ENCODE assay signal across 1 cellular context in the genomic region with DNA sequence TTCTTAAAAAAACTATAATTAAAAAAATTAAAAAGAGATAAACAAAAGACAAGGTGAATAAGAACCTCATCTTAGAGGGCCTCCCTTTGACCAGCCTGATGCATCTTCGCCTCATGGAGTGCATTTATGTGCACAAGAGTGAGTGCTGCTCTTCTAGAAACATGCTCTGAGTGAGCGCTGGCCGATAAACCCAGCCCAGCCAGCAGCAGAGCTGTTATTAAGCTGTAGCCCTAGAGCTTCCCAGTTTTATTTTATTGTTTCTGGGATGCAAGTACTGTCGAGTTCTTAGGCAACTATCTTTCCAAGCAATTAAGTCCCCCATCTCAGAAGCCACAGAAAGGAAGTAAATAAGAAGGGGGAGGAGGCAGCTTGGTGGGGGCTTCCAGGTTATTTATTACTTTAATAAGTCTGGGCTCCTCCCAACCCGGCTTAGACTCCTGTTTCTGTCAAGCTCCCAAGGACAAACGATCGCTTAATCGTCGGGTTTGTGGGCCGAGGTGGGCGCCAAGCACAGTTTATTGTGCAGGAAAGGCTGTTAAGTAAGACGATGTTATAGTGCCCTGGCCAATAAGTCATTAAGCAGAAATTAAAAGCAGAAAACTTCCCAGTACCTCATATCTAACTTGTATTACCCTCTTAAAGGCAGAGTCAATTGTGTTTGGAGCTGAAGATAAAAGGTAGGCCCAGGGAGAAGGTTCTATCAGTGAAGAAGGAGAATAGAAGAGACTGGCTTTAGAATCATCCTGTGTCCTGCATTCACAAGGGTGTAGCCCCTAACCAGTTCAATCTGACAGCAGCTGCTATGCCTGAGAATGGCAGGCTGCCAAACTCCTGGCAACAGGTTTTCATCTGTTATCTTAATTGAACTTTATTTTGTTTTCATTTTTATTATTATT.
TF ChIP-seq lines count a peak whose summit lies in the region.

No MANE protein-coding gene starts in this region.

TF ChIP-seq in SK-N-SH, 30 proteins besides CTCF, POLR2A, EP300 and RAD21 (continued from another document):
- TF ChIP-seq, protein P1, sequence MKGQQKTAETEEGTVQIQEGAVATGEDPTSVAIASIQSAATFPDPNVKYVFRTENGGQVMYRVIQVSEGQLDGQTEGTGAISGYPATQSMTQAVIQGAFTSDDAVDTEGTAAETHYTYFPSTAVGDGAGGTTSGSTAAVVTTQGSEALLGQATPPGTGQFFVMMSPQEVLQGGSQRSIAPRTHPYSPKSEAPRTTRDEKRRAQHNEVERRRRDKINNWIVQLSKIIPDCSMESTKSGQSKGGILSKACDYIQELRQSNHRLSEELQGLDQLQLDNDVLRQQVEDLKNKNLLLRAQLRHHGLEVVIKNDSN (IDR thresholded peaks at IDR 0.05; ENCODE audit: borderline replicate concordance, low read depth) = no peak
- TF ChIP-seq, protein P2, sequence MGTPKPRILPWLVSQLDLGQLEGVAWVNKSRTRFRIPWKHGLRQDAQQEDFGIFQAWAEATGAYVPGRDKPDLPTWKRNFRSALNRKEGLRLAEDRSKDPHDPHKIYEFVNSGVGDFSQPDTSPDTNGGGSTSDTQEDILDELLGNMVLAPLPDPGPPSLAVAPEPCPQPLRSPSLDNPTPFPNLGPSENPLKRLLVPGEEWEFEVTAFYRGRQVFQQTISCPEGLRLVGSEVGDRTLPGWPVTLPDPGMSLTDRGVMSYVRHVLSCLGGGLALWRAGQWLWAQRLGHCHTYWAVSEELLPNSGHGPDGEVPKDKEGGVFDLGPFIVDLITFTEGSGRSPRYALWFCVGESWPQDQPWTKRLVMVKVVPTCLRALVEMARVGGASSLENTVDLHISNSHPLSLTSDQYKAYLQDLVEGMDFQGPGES (IDR thresholded peaks at IDR 0.05; ENCODE audit: low read depth, low read length) = no peak
- TF ChIP-seq TAF1 (IDR thresholded peaks at IDR 0.05; ENCODE audit: borderline replicate concordance, low read depth, low read length) (no peak), FOXJ3 (CRISPR knock-in tag; IDR thresholded peaks at IDR 0.05) (no peak), POLR2AphosphoS5 (IDR thresholded peaks at IDR 0.05; ENCODE audit: low read depth, low read length) (no peak), RXRA (IDR thresholded peaks at IDR 0.05; ENCODE audit: borderline replicate concordance, low read depth) (no peak), SMC3 (IDR thresholded peaks at IDR 0.05; ENCODE audit: low read depth, low read length) (no peak), MEF2A (IDR thresholded peaks at IDR 0.05; ENCODE audit: borderline replicate concordance, low read depth) (no peak), TCF12 (IDR thresholded peaks at IDR 0.05) (no peak), ELF1 (IDR thresholded peaks at IDR 0.05) (no peak), SIN3A (IDR thresholded peaks at IDR 0.05; ENCODE audit: borderline replicate concordance, low read depth, low read length) (no peak), GABPA (IDR thresholded peaks at IDR 0.05; ENCODE audit: low read depth) (no peak), FOXM1 (IDR thresholded peaks at IDR 0.05; ENCODE audit: low read depth) (no peak), CHD2 (IDR thresholded peaks at IDR 0.05; ENCODE audit: low read length, partially characterized antibody) (no peak), NRF1 (IDR thresholded peaks at IDR 0.05; ENCODE audit: low read depth, low read length) (no peak)
- TF ChIP-seq, protein P3, sequence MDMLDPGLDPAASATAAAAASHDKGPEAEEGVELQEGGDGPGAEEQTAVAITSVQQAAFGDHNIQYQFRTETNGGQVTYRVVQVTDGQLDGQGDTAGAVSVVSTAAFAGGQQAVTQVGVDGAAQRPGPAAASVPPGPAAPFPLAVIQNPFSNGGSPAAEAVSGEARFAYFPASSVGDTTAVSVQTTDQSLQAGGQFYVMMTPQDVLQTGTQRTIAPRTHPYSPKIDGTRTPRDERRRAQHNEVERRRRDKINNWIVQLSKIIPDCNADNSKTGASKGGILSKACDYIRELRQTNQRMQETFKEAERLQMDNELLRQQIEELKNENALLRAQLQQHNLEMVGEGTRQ (IDR thresholded peaks at IDR 0.05; ENCODE audit: borderline replicate concordance, low read depth, low read length) = no peak
TF ChIP-seq in SK-N-SH: peak in this region for 0.
